Comparison of ENCODE assay signal across 1 cellular context in genomic region chr5:107458322-107458721, GRCh38.
TF ChIP-seq lines count a peak whose summit lies in the region.

No MANE protein-coding gene starts in this region.

TF ChIP-seq in GM23338, 12 proteins besides CTCF, POLR2A, EP300 and RAD21 (continued from another document):
- TF ChIP-seq REST (IDR thresholded peaks at IDR 0.05; ENCODE audit: unreplicated experiment) (no peak), ZNF331 (CRISPR knock-in tag; IDR thresholded peaks at IDR 0.05; ENCODE audit: low read depth) (no peak), NANOG (IDR thresholded peaks at IDR 0.05; ENCODE audit: borderline replicate concordance) (no peak), ETS1 (IDR thresholded peaks at IDR 0.05) (no peak), EZH2phosphoT487 (IDR thresholded peaks at IDR 0.05; ENCODE audit: unreplicated experiment) (no peak), POLR2AphosphoS5 (IDR thresholded peaks at IDR 0.05; ENCODE audit: low read depth) (no peak), ZNF462 (CRISPR knock-in tag; IDR thresholded peaks at IDR 0.05) (no peak), ZNF114 (CRISPR knock-in tag; IDR thresholded peaks at IDR 0.05) (no peak), JUNB (IDR thresholded peaks at IDR 0.05; ENCODE audit: unreplicated experiment) (no peak), CREB1 (CRISPR knock-in tag; IDR thresholded peaks at IDR 0.05; ENCODE audit: low read depth) (no peak), STAT1 (IDR thresholded peaks at IDR 0.05; ENCODE audit: unreplicated experiment) (no peak)
